ENCODE assay signal across 2 cellular contexts in genomic region chr5:176501333-176501732, GRCh38.
TF ChIP-seq lines count a peak whose summit lies in the region.

No MANE protein-coding gene starts in this region.

TF ChIP-seq in IMR-90, 13 proteins besides CTCF, POLR2A, EP300 and RAD21:
- no peak for TF ChIP-seq BHLHE40 (IDR thresholded peaks at IDR 0.05; ENCODE audit: low read depth, low read length)
- peak; percentile 69; the same call in 1 of the 2 replicates for TF ChIP-seq CEBPB (IDR thresholded peaks at IDR 0.05; ENCODE audit: low read depth, low read length)
- TF ChIP-seq MXI1 (IDR thresholded peaks at IDR 0.05; ENCODE audit: borderline replicate concordance, low read depth, low read length), result no peak

TF ChIP-seq in HEK293T, 16 proteins besides CTCF, POLR2A, EP300 and RAD21 (continued from another document):
- TF ChIP-seq LEF1 (IDR thresholded peaks at IDR 0.05; ENCODE audit: borderline replicate concordance), result no peak
- no peak for TF ChIP-seq ELF4 (IDR thresholded peaks at IDR 0.05)
- no peak for TF ChIP-seq SP1 (IDR thresholded peaks at IDR 0.05)
- TF ChIP-seq FOXA1 (IDR thresholded peaks at IDR 0.05), result no peak
- no peak for TF ChIP-seq ZNF384 (IDR thresholded peaks at IDR 0.05)
- TF ChIP-seq FOXM1 (IDR thresholded peaks at IDR 0.05; ENCODE audit: borderline replicate concordance), result no peak
- TF ChIP-seq NFRKB (IDR thresholded peaks at IDR 0.05), result no peak
- no peak for TF ChIP-seq HDGF (IDR thresholded peaks at IDR 0.05; ENCODE audit: borderline replicate concordance)
- TF ChIP-seq PKNOX1 (IDR thresholded peaks at IDR 0.05), result no peak
- TF ChIP-seq BHLHE40 (IDR thresholded peaks at IDR 0.05; ENCODE audit: borderline replicate concordance), result no peak
- TF ChIP-seq ARNT (IDR thresholded peaks at IDR 0.05), result no peak
- TF ChIP-seq L3MBTL2 (conservative IDR thresholded peaks at IDR 0.05), result no peak
- no peak for TF ChIP-seq SUZ12 (IDR thresholded peaks at IDR 0.05)
- TF ChIP-seq CTBP1 (IDR thresholded peaks at IDR 0.05; ENCODE audit: borderline replicate concordance), result no peak
- no peak for TF ChIP-seq FOXK2 (IDR thresholded peaks at IDR 0.05)
